17 cellular contexts compared by ENCODE assay signal in the genomic region with DNA sequence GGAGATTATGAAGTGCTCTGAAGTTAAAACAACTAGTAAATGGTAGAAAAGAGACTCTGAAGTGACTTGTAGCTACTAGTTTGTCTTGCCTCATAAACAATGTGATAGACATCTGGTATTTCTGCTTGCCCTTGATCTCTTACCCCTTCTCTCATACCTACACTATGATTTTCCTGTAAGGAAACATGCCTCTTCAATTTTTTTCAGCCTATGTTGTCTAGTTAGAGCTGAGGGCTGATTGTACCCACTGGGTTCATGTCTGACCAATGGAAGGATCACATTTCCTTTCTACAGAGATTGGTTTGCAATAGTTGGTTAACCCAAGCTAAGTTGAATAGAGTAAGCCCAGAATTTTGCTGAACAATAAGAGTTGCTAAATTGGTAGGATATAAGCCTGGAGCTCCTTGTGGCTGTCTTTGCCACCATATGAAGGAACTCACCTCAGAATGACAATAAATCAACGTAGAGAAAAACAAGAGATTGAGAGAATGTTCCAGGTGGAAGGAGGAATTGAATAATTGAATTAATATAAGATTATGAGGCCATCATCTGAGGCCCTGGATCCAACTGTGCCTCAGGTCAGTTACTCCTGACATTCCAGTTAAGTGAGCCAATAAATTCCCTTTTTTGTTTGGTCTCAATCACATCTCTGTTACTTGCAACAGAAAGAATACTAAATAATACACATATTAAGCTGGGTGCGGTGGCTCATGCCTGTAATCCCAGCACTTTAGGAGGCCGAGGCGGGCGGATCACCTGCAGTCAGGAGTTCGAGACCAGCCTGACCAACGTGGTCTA.
DNase-seq lines count a peak whose midpoint lies in the region; ATAC-seq, FAIRE-seq and TF ChIP-seq lines count a peak whose summit lies in the region.
"Had no signal": no experiment of that assay in that cellular context is flagged by ENCODE, and none has a peak within 500 bp of the region (broad histone marks: within the 10 kb centered on the region; RNA-seq: fewer than 3 reads in every experiment).

No MANE protein-coding gene starts in this region.

- DNase-seq in HTR-8/SVneo (ENCODE audit: insufficient read length, low spot score) (no peak), epithelial cell of prostate (ENCODE audit: low read depth, low spot score) (no peak), sigmoid colon (no peak), sciatic nerve (ENCODE audit: low spot score) (no peak), NCI-H2171 (lab: John Stamatoyannopoulos, UW) (no peak), 8988T (no peak), heart right ventricle (no peak)
- DNase-seq: GDM1, MV-4-11, NCI-H1105 treated with DMSO at 0.1 percent for 48 hours, NCI-H2029 treated with DMSO at 0.1 percent for 48 hours, NCI-H526, OCI-M1, Right ventricle myocardium superior had no signal

- 93 to 95% methylated on average over 7 of the region's 7 CpGs for WGBS in sigmoid colon, 2 donors
- 98 to 99% methylated on average over 7 of the region's 7 CpGs for WGBS in heart right ventricle, 2 donors

- no peak overlapping the region for H3K4me3 ChIP-seq in sigmoid colon
- H3K4me3 ChIP-seq in heart right ventricle, result no peak overlapping the region
- H3K4me3 ChIP-seq: GM23338, HAP-1 had no signal

- TF ChIP-seq EP300 in sigmoid colon (IDR thresholded peaks at IDR 0.05), result no peak

- intact Hi-C loops in sigmoid colon (cut with DNase I), result loop anchor here (5.0 kb wide), 4 partner anchors 54 to 346 kb away; a partner anchor contains a TSS
- intact Hi-C loops in sciatic nerve (cut with DNase I), result no loop called here
- intact Hi-C loops in heart right ventricle (cut with DNase I), result no loop called here

- no peak for TF ChIP-seq POLR2A in sigmoid colon (IDR thresholded peaks at IDR 0.05)

- no peaks in the 10 kb centered on the region for H3K36me3 ChIP-seq in sigmoid colon
- no peaks in the 10 kb centered on the region for H3K36me3 ChIP-seq in heart right ventricle
- H3K36me3 ChIP-seq: HAP-1 had no signal

- H3K9me3 ChIP-seq in sigmoid colon (no peaks in the 10 kb centered on the region), heart right ventricle (no peaks in the 10 kb centered on the region)
- H3K9me3 ChIP-seq: HAP-1 had no signal

- TF ChIP-seq CTCF in sigmoid colon (IDR thresholded peaks at IDR 0.05) (no peak), heart right ventricle (IDR thresholded peaks at IDR 0.05) (no peak)

- no peaks in the 10 kb centered on the region for H3K27me3 ChIP-seq in sigmoid colon
- H3K27me3 ChIP-seq in heart right ventricle, result no peaks in the 10 kb centered on the region

- FAIRE-seq in HTR-8/SVneo (lab: Jason Lieb, UNC), result peak; percentile 69

- H3K27ac ChIP-seq in epithelial cell of prostate (peak overlapping the region; percentile 32), sigmoid colon (peak overlapping the region; percentile 65 to 82 (median 71)), heart right ventricle (no peak overlapping the region)
- H3K27ac ChIP-seq: KMS-11 had no signal

- ATAC-seq in sciatic nerve (no peak), heart right ventricle (no peak)
- ATAC-seq: GM23338 had no signal

- peaks cover 2 to 74% (median 50%) of the 10 kb centered on the region in 4 donors for H3K4me1 ChIP-seq in sigmoid colon
- H3K4me1 ChIP-seq in heart right ventricle, result peaks cover 0 to 31% (median 16%) of the 10 kb centered on the region in 9 donors
- H3K4me1 ChIP-seq: HAP-1 had no signal

Comparison
In these comparisons a context has a peak if more than half of its experiments do, and no peak if none do; other contexts are left out.
1. H3K27ac ChIP-seq: peak in epithelial cell of prostate (single experiment) and sigmoid colon (4 of 4); none in heart right ventricle (0 of 10).